ENCODE assay signal across 21 cellular contexts in the genomic region with DNA sequence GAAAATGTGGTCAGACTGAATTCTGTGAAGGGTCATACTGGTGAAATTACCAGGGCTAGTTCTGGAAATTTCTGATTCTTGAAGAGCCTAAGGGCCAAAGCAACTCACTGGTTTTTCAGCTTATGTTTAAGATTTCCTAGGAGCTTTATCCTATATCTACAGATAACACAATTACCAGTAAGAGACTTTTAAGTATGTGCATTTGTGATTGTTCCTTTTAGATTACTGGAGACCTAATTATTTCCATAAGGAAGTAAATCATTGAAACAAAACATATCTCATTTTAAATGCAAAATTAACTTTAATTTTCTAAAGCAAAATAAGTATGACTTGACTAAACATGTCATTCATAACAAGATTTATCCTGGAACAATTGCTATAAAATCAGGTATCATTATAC.
DNase-seq lines count a peak whose midpoint lies in the region; TF ChIP-seq lines count a peak whose summit lies in the region.
"Had no signal": no experiment of that assay in that cellular context is flagged by ENCODE, and none has a peak within 500 bp of the region (broad histone marks: within the 10 kb centered on the region; RNA-seq: fewer than 3 reads in every experiment).

No MANE protein-coding gene starts in this region.

- H3K9me3 ChIP-seq in SK-N-MC (ENCODE audit: low read depth, low read length), result no peaks in the 10 kb centered on the region
- no peaks in the 10 kb centered on the region for H3K9me3 ChIP-seq in ascending aorta
- H3K9me3 ChIP-seq in tibial artery, result no peaks in the 10 kb centered on the region
- no peaks in the 10 kb centered on the region for H3K9me3 ChIP-seq in testis
- H3K9me3 ChIP-seq: BLaER1, MG63 had no signal

- TF ChIP-seq POLR2A in testis (IDR thresholded peaks at IDR 0.05), result no peak

- peaks cover 16% of the 10 kb centered on the region for H3K36me3 ChIP-seq in SK-N-MC (ENCODE audit: insufficient read depth, low read length)
- peaks cover 3 to 12% of the 10 kb centered on the region in 2 donors for H3K36me3 ChIP-seq in ascending aorta
- peaks cover 12 to 28% (median 20%) of the 10 kb centered on the region in 3 donors for H3K36me3 ChIP-seq in tibial artery
- no peaks in the 10 kb centered on the region for H3K36me3 ChIP-seq in testis (ENCODE audit: low read depth, missing control alignments)
- H3K36me3 ChIP-seq: BLaER1 had no signal

- H3K4me1 ChIP-seq in ascending aorta (peaks cover 0 to 22% of the 10 kb centered on the region in 2 donors), tibial artery (peaks cover 0 to 43% (median 13%) of the 10 kb centered on the region in 4 donors), testis (no peaks in the 10 kb centered on the region)
- H3K4me1 ChIP-seq: BLaER1 had no signal

- H3K27me3 ChIP-seq in ascending aorta, result no peaks in the 10 kb centered on the region
- no peaks in the 10 kb centered on the region for H3K27me3 ChIP-seq in tibial artery
- H3K27me3 ChIP-seq in testis, result no peaks in the 10 kb centered on the region
- H3K27me3 ChIP-seq: BLaER1, MG63 had no signal

- no peak for DNase-seq in SK-N-MC (ENCODE audit: low read depth, low spot score)
- no peak for DNase-seq in ascending aorta (ENCODE audit: low spot score in 2 of 2)
- DNase-seq in medulla oblongata (ENCODE audit: extremely low spot score), result peak; percentile 21
- no peak for DNase-seq in tibial artery
- DNase-seq in RKO (ENCODE audit: low spot score), result no peak
- DNase-seq in activated CD4-positive, CD25-positive, alpha-beta regulatory T cell treated with anti-CD3 and anti-CD28 coated beads, Interleukin-2, amount 50 U/mL, for 72 hours, result no peak
- no peak for DNase-seq in testis
- DNase-seq: CD4-positive, alpha-beta T cell; COR-L47; DMS 273 treated with DMSO at 0.1 percent for 48 hours; DND-41; MG63; NCI-H1436; NCI-H226; NCI-H510A treated with DMSO at 0.1 percent for 48 hours; NCI-H748 treated with DMSO at 0.1 percent for 48 hours had no signal

- H3K4me3 ChIP-seq in SK-N-MC (peak overlapping the region; percentile 69; the same call in 1 of the 2 replicates), ascending aorta (no peak overlapping the region), tibial artery (no peak overlapping the region), testis (no peak overlapping the region)
- H3K4me3 ChIP-seq: BLaER1, GM12878, GM23338, K562, MG63 had no signal

- H3K9ac ChIP-seq in SK-N-MC (ENCODE audit: insufficient read length), result peak overlapping the region; percentile 66
- H3K9ac ChIP-seq: BLaER1 had no signal

- TF ChIP-seq CTCF in ascending aorta (IDR thresholded peaks at IDR 0.05) (no peak), tibial artery (IDR thresholded peaks at IDR 0.05) (no peak), testis (IDR thresholded peaks at IDR 0.05) (no peak)

- H3K27ac ChIP-seq in SK-N-MC (peak overlapping the region; percentile 95), ascending aorta (peak overlapping the region; percentile 31 to 47), tibial artery (peak overlapping the region; percentile 47 to 55), testis (no peak overlapping the region)
- H3K27ac ChIP-seq: BLaER1, HL-60 had no signal

- intact Hi-C loops in ascending aorta (cut with DNase I), result no loop called here
- intact Hi-C loops in tibial artery (cut with DNase I; ENCODE audit: low total_unique reads), result no loop called here
- intact Hi-C loops in testis (cut with DNase I; ENCODE audit: low total_unique reads), result no loop called here

Comparison
In these comparisons a context has a peak if more than half of its experiments do, and no peak if none do; other contexts are left out.
1. H3K27ac ChIP-seq: peak in SK-N-MC (single experiment), ascending aorta (2 of 2) and tibial artery (2 of 2); none in testis (0 of 2).